In genomic region chr2:120520929-120521912, GRCh38 we compare ENCODE assay signal across 8 cellular contexts.
A peak's percentile ranks its signal among the peaks of the same experiment; 100 is the strongest.
DNase-seq lines count a peak whose midpoint lies in the region; ATAC-seq and TF ChIP-seq lines count a peak whose summit lies in the region.

No MANE protein-coding gene starts in this region.

- intact Hi-C loops in ascending aorta (cut with DNase I) (loop anchor here (5.0 kb wide), 1 partner anchor 179 kb away; no protein-coding TSS in a partner anchor), transverse colon (cut with DNase I; ENCODE audit: low total_unique reads) (no loop called here)

- H3K27me3 ChIP-seq in ascending aorta (no peaks in the 10 kb centered on the region), transverse colon (peaks cover 29% of the 10 kb centered on the region)

- peak; percentile 51 for DNase-seq in AG08395 (ENCODE audit: low spot score)
- DNase-seq in GM10248 (ENCODE audit: extremely low spot score): peak; percentile 41
- peak; percentile 32 for DNase-seq in NCI-H345 treated with DMSO at 0.1 percent for 48 hours (lab: John Stamatoyannopoulos, UW; ENCODE audit: unreplicated experiment)
- DNase-seq in ascending aorta (ENCODE audit: low spot score in 2 of 2): no peak
- peak; percentile 22 for DNase-seq in inferior parietal cortex (ENCODE audit: extremely low spot score)
- DNase-seq in transverse colon: peak; percentile 41
- no peak for DNase-seq in stimulated activated naive CD4-positive, alpha-beta T cell (lab: John Stamatoyannopoulos, UW)

- no peak overlapping the region for H3K27ac ChIP-seq in ascending aorta
- H3K27ac ChIP-seq in transverse colon: no peak overlapping the region

- no peak for TF ChIP-seq EP300 in transverse colon (IDR thresholded peaks at IDR 0.05; ENCODE audit: low read depth)

- POLR2A ChIA-PET in GM10248 (lab: Yijun Ruan, JAX): no interaction called here

- TF ChIP-seq CTCF in GM10248 (IDR thresholded peaks at IDR 0.05; ENCODE audit: control extremely low read depth, extremely low read depth, low read depth, missing control alignments): peak; percentile 31
- TF ChIP-seq CTCF in ascending aorta (IDR thresholded peaks at IDR 0.05): peak; percentile 57 to 71 (median 67)
- peak; percentile 51 to 75 (median 53) for TF ChIP-seq CTCF in transverse colon (IDR thresholded peaks at IDR 0.05)

- in situ Hi-C loops in transverse colon (cut with MboI; ENCODE audit: low pct_ligation_motif_present in 1 of 4, low pct_unique_long_range_greater_than_20kb in 1 of 4, low sequenced_read_pairs in 3 of 4): no loop called here

- no peak overlapping the region for H3K4me3 ChIP-seq in ascending aorta
- no peak overlapping the region for H3K4me3 ChIP-seq in transverse colon

- CTCF ChIA-PET in GM10248 (lab: Yijun Ruan, JAX): interaction anchor here (1.3 to 1.5 kb wide), 2 partner anchors 9 to 31 kb away, joined by 3 to 4 read pairs; no protein-coding TSS in a partner anchor

- no peak for ATAC-seq in HG02938 (IDR thresholded peaks at IDR 0.05; ENCODE audit: unreplicated experiment)

- H3K36me3 ChIP-seq in ascending aorta (no peaks in the 10 kb centered on the region), transverse colon (no peaks in the 10 kb centered on the region)

- no peaks in the 10 kb centered on the region for H3K4me1 ChIP-seq in ascending aorta
- H3K4me1 ChIP-seq in transverse colon: no peaks in the 10 kb centered on the region

- 35% methylated on average over 13 of the region's 13 CpGs; no CpG with 5 or more reads in 1 of the 2 donors for WGBS in transverse colon (ENCODE audit: low coverage in 1 of 2), 2 donors

- H3K9me3 ChIP-seq in ascending aorta (no peaks in the 10 kb centered on the region), transverse colon (no peaks in the 10 kb centered on the region)

- no peak for TF ChIP-seq POLR2A in transverse colon (IDR thresholded peaks at IDR 0.05)

Comparison
In these comparisons a context has a peak if more than half of its experiments do, and no peak if none do; other contexts are left out.
1. DNase-seq: peak in AG08395 (single experiment), GM10248 (single experiment), NCI-H345 treated with DMSO at 0.1 percent for 48 hours (single experiment), inferior parietal cortex (single experiment) and transverse colon (single experiment); none in ascending aorta (0 of 2) and stimulated activated naive CD4-positive, alpha-beta T cell (0 of 6).
2. Peak in every context shown above with its lines, with median percentiles within 50 percentile points of each other: CTCF ChIP-seq.